13 cellular contexts compared by ENCODE assay signal in the genomic region with DNA sequence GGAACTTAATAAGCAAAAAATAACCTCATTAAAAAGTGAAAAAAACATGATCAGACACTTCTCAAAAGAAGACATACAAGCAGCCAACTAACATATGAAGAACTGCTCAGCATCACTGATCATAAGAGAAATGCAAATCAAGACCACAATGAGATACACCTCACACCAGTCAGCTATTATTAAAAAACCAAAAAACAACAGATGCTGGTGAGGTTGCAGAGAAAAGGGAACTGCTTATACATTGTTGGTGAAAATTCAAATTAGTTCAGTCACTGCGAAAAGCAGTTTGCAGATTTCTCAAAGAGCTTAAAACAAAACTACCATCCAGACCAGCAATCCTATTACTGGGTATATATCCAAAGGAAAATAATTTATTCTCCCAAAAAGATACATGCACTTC.
A peak's percentile ranks its signal among the peaks of the same experiment; 100 is the strongest.
DNase-seq lines count a peak whose midpoint lies in the region; ATAC-seq, FAIRE-seq and TF ChIP-seq lines count a peak whose summit lies in the region.
"Had no signal": no experiment of that assay in that cellular context is flagged by ENCODE, and none has a peak within 500 bp of the region (broad histone marks: within the 10 kb centered on the region; RNA-seq: fewer than 3 reads in every experiment).

No MANE protein-coding gene starts in this region.

- intact Hi-C loops in activated B cell treated with CpG ODN at 0.5 μM for 24 hours (cut with micrococcal nuclease) (loop anchor here (2.0 to 5.0 kb wide), 2 partner anchors 24 to 33 kb away; no protein-coding TSS in a partner anchor), tibial artery (cut with DNase I; ENCODE audit: low total_unique reads) (no loop called here)

- peak overlapping the region; percentile 64 for H3K27ac Mint-ChIP-seq in activated B cell treated with CpG ODN at 0.5 μM for 24 hours

- DNase-seq in activated B cell treated with CpG ODN at 0.5 μM for 24 hours: no peak
- no peak for DNase-seq in GM12892 (ENCODE audit: insufficient read length)
- no peak for DNase-seq in AML-193 (lab: John Stamatoyannopoulos, UW)
- no peak for DNase-seq in hippocampal formation (lab: John Stamatoyannopoulos, UW)
- DNase-seq in tibial artery: no peak
- DNase-seq: NCI-H2107; stimulated activated CD4-positive, alpha-beta T cell treated with anti-CD3 and anti-CD28 coated beads, Interleukin-4, amount 100 ng/mL, for 24 hours; stomach had no signal

- TF ChIP-seq CTCF in activated B cell treated with CpG ODN at 0.5 μM for 24 hours (IDR thresholded peaks at IDR 0.05) (no peak), tibial artery (IDR thresholded peaks at IDR 0.05) (no peak)

- no peaks in the 10 kb centered on the region for H3K9me3 ChIP-seq in tibial artery
- H3K9me3 ChIP-seq: stomach had no signal

- no peaks in the 10 kb centered on the region for H3K4me1 ChIP-seq in tibial artery
- H3K4me1 ChIP-seq: stomach had no signal

- no peaks in the 10 kb centered on the region for H3K27me3 ChIP-seq in tibial artery
- H3K27me3 ChIP-seq: stomach had no signal

- H3K27ac ChIP-seq in tibial artery: no peak overlapping the region
- H3K27ac ChIP-seq: coronary artery, stomach had no signal

- H3K4me3 ChIP-seq in tibial artery: no peak overlapping the region
- H3K4me3 ChIP-seq: coronary artery, stomach had no signal

- peaks cover 34% of the 10 kb centered on the region for H3K4me1 Mint-ChIP-seq in activated B cell treated with CpG ODN at 0.5 μM for 24 hours

- no peak for FAIRE-seq in GM12892 (lab: Jason Lieb, UNC)

- CTCF ChIA-PET in activated B cell treated with CpG ODN at 0.5 μM for 24 hours (lab: Charles Lee): no interaction called here

- ATAC-seq in GM18907 (IDR thresholded peaks at IDR 0.05; ENCODE audit: unreplicated experiment) (peak; percentile 99), GM21619 (IDR thresholded peaks at IDR 0.05; ENCODE audit: unreplicated experiment) (peak; percentile 93), HG03064 (IDR thresholded peaks at IDR 0.05; ENCODE audit: low read depth, unreplicated experiment) (peak; percentile 93), activated B cell treated with CpG ODN at 0.5 μM for 24 hours (ENCODE audit: low read depth) (peak; percentile 81)
- ATAC-seq: Panc1 had no signal

- H3K27me3 Mint-ChIP-seq in activated B cell treated with CpG ODN at 0.5 μM for 24 hours: no peaks in the 10 kb centered on the region

- POLR2A ChIA-PET in activated B cell treated with CpG ODN at 0.5 μM for 24 hours (lab: Charles Lee): interaction anchor here (0.6 kb wide), 1 partner anchor 12 kb away, joined by 3 read pairs; no protein-coding TSS in a partner anchor

- H3K4me3 Mint-ChIP-seq in activated B cell treated with CpG ODN at 0.5 μM for 24 hours: peak overlapping the region; percentile 19

- no peak for TF ChIP-seq POLR2A in GM12892 (IDR thresholded peaks at IDR 0.05; ENCODE audit: low read depth, low read length)

- H3K36me3 Mint-ChIP-seq in activated B cell treated with CpG ODN at 0.5 μM for 24 hours (ENCODE audit: low read depth): no peaks in the 10 kb centered on the region

- no peaks in the 10 kb centered on the region for H3K9me3 Mint-ChIP-seq in activated B cell treated with CpG ODN at 0.5 μM for 24 hours

- no peaks in the 10 kb centered on the region for H3K36me3 ChIP-seq in tibial artery
- H3K36me3 ChIP-seq: stomach had no signal
